25 cellular contexts compared by ENCODE assay signal in the genomic region with DNA sequence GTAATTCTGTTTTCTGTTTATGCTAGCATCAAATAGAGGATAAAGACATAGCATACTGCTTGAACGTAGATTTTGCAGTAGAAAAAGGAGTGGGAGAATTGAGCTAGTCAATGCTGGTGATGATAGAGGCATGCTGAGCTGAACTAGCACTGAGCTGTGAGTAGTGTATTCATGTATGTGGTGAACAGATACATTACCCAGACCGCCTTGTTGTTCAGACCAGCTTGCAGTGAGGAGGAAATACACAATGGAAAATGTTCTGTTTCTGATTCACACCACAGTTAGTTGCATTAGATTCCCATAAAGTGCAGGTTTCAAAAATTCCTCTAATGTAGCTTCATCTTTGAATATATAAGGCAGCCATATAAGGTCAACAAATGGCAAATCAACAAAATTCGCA.
DNase-seq lines count a peak whose midpoint lies in the region; ATAC-seq and TF ChIP-seq lines count a peak whose summit lies in the region.
"Had no signal": no experiment of that assay in that cellular context is flagged by ENCODE, and none has a peak within 500 bp of the region (broad histone marks: within the 10 kb centered on the region; RNA-seq: fewer than 3 reads in every experiment).

No MANE protein-coding gene starts in this region.

- H3K18ac ChIP-seq in IMR-90 (ENCODE audit: low read depth, low read length) = peak overlapping the region; percentile 0; the same call in 1 of the 2 replicates

- no peak overlapping the region for H3K27ac Mint-ChIP-seq in activated T-helper 2 cell treated with anti-CD3 and anti-CD28 coated beads, Interferon-gamma antibody, Interleukin-2, Interleukin-4, amounts not matched to agents 10 μg/mL and 5 μg/mL and 100 μg/mL, durations not matched to agents 14 hours and 24 hours and 36 hours
- H3K27ac Mint-ChIP-seq: activated naive CD4-positive, alpha-beta T cell treated with anti-CD3 and anti-CD28 coated beads, Interleukin-2, amount 10 ng/mL, durations not matched to agents 7 days and 5 days; B cell had no signal

- H4K91ac ChIP-seq in IMR-90 (ENCODE audit: insufficient read depth, low read depth, low read length) = no peak overlapping the region

- no peak overlapping the region for H3K4me3 Mint-ChIP-seq in activated T-helper 2 cell treated with anti-CD3 and anti-CD28 coated beads, Interferon-gamma antibody, Interleukin-2, Interleukin-4, amounts not matched to agents 10 μg/mL and 5 μg/mL and 100 μg/mL, durations not matched to agents 14 hours and 24 hours and 36 hours (ENCODE audit: low read depth)
- H3K4me3 Mint-ChIP-seq: activated naive CD4-positive, alpha-beta T cell treated with anti-CD3 and anti-CD28 coated beads, Interleukin-2, amount 10 ng/mL, durations not matched to agents 7 days and 5 days; B cell had no signal

- peak overlapping the region; percentile 24; the same call in 1 of the 2 replicates for H3K14ac ChIP-seq in IMR-90 (replicated peaks; ENCODE audit: low read depth, low read length)

- H2AFZ ChIP-seq in IMR-90 (replicated peaks; ENCODE audit: low read length, poor library complexity) = no peak overlapping the region

- TF ChIP-seq CTCF in AG10803 (conservative IDR thresholded peaks at IDR 0.05; ENCODE audit: low read length) (no peak), IMR-90 (conservative IDR thresholded peaks at IDR 0.05; ENCODE audit: low read depth, low read length) (no peak)

- H3K4me2 ChIP-seq in IMR-90 (ENCODE audit: low read depth, low read length) = peak overlapping the region; percentile 30; the same call in 1 of the 2 replicates

- peak overlapping the region; percentile 4; the same call in 1 of the 3 replicates for H2BK15ac ChIP-seq in IMR-90 (ENCODE audit: low read depth, low read length)

- DNase-seq in AG10803 (ENCODE audit: low read depth) (peak; percentile 30), IMR-90 (peak; percentile 53), dedifferentiated amniotic fluid mesenchymal stem cell (ENCODE audit: extremely low spot score) (peak; percentile 33), iris pigment epithelial cell (ENCODE audit: low read depth) (peak; percentile 65), epidermal melanocyte (ENCODE audit: insufficient read length, low spot score) (no peak)
- DNase-seq in activated T-cell treated with anti-CD3 and anti-CD28 coated beads, Interleukin-2, amount 50 U/mL, for 1 hour = no peak
- no peak for DNase-seq in activated T-helper 2 cell treated with anti-CD3 and anti-CD28 coated beads, Interferon-gamma antibody, Interleukin-2, Interleukin-4, amounts not matched to agents 10 μg/mL and 5 μg/mL and 100 μg/mL, durations not matched to agents 14 hours and 24 hours and 36 hours (ENCODE audit: low spot score)
- no peak for DNase-seq in stimulated activated CD4-positive, alpha-beta T cell treated with anti-CD3 and anti-CD28 coated beads, Interleukin-4, amount 100 ng/mL, for 1 hour
- DNase-seq: activated CD4-positive, alpha-beta T cell treated with anti-CD3 and anti-CD28 coated beads for 4 hours; activated naive CD4-positive, alpha-beta T cell treated with anti-CD3 and anti-CD28 coated beads, Interleukin-2, amount 10 ng/mL, durations not matched to agents 7 days and 5 days; activated T-cell treated with anti-CD3 and anti-CD28 coated beads, Interleukin-2, amount 50 U/mL, for 48 hours; anterior cingulate cortex; DMS53; effector memory CD4-positive, alpha-beta T cell; glutamatergic neuron; Karpas-422; MV-4-11; NCI-H2171; NCI-H510A treated with DMSO at 0.1 percent for 48 hours; NK-92 treated with Interleukin-12 subunit alpha and Interleukin-12 subunit beta, amount 100 ng/mL, for 24 hours; psoas muscle; SJCRH30 had no signal

- peak overlapping the region; percentile 48; the same call in 1 of the 2 replicates for H2BK20ac ChIP-seq in IMR-90 (ENCODE audit: low read depth, low read length)

- H3K9me3 Mint-ChIP-seq in activated T-helper 2 cell treated with anti-CD3 and anti-CD28 coated beads, Interferon-gamma antibody, Interleukin-2, Interleukin-4, amounts not matched to agents 10 μg/mL and 5 μg/mL and 100 μg/mL, durations not matched to agents 14 hours and 24 hours and 36 hours = no peaks in the 10 kb centered on the region
- H3K9me3 Mint-ChIP-seq: activated naive CD4-positive, alpha-beta T cell treated with anti-CD3 and anti-CD28 coated beads, Interleukin-2, amount 10 ng/mL, durations not matched to agents 7 days and 5 days had no signal

- BruUV-seq in IMR-90 (replicated peaks; lab: Mats Ljungman, UMichigan) = no TSS peak

- no peaks in the 10 kb centered on the region for H4K20me1 ChIP-seq in IMR-90 (ENCODE audit: insufficient read depth, low read length)

- in situ Hi-C loops in IMR-90 (cut with MboI; ENCODE audit: low sequenced_read_pairs) = no loop called here

- H2BK5ac ChIP-seq in IMR-90 (ENCODE audit: low read depth, low read length, poor library complexity, severe bottlenecking) = peak overlapping the region; percentile 53

- no peaks in the 10 kb centered on the region for H3K4me1 Mint-ChIP-seq in activated T-helper 2 cell treated with anti-CD3 and anti-CD28 coated beads, Interferon-gamma antibody, Interleukin-2, Interleukin-4, amounts not matched to agents 10 μg/mL and 5 μg/mL and 100 μg/mL, durations not matched to agents 14 hours and 24 hours and 36 hours (ENCODE audit: low read depth)
- H3K4me1 Mint-ChIP-seq: activated naive CD4-positive, alpha-beta T cell treated with anti-CD3 and anti-CD28 coated beads, Interleukin-2, amount 10 ng/mL, durations not matched to agents 7 days and 5 days; B cell had no signal

- no peak overlapping the region for H2AK9ac ChIP-seq in IMR-90 (replicated peaks; ENCODE audit: low read depth, low read length, poor library complexity)

- H3K23ac ChIP-seq in IMR-90 (ENCODE audit: low read depth, low read length) = no peak overlapping the region

- H2AK5ac ChIP-seq in IMR-90 (ENCODE audit: low read depth, low read length) = no peak overlapping the region

- H4K8ac ChIP-seq in IMR-90 (ENCODE audit: low read depth in 2 of 2, low read length in 2 of 2) = peak overlapping the region in 1 of 2 experiments; percentile 27; a peak in 2 of 4 replicates

- H3K27me3 ChIP-seq in IMR-90 (ENCODE audit: control insufficient read depth, insufficient read depth, low read length) = no peaks in the 10 kb centered on the region
- H3K27me3 ChIP-seq: esophagus muscularis mucosa, neutrophil, SJCRH30 had no signal

- H3K9ac ChIP-seq in IMR-90 (ENCODE audit: low read depth, low read length) = no peak overlapping the region

- H3K9me3 ChIP-seq in IMR-90 (ENCODE audit: control insufficient read depth, insufficient read depth, low read length) = no peaks in the 10 kb centered on the region
- H3K9me3 ChIP-seq: esophagus muscularis mucosa, neutrophil, psoas muscle had no signal

- H3K79me1 ChIP-seq in IMR-90 (ENCODE audit: low read depth in 1 of 2, low read length in 2 of 2) = 0 out of 4 replicates have a peak, but pooled peaks cover 0 to 4% of the 10 kb centered on the region in 2 experiments

- dilution Hi-C loops in IMR-90 (cut with HindIII; ENCODE audit: low sequenced_read_pairs, unreplicated experiment) = no loop called here

- H3K36me3 ChIP-seq in IMR-90 (ENCODE audit: control insufficient read depth, insufficient read depth, low read length) = no peaks in the 10 kb centered on the region
- H3K36me3 ChIP-seq: esophagus muscularis mucosa, neutrophil, SJCRH30 had no signal

- CTCF ChIA-PET in IMR-90 (lab: Yijun Ruan, JAX) = interaction anchor here (0.7 kb wide), 1 partner anchor 24 kb away, joined by 3 read pairs; no protein-coding TSS in a partner anchor

- H3K4me1 ChIP-seq in IMR-90 (ENCODE audit: control insufficient read depth, insufficient read depth, low read length) = peaks cover 9% of the 10 kb centered on the region
- H3K4me1 ChIP-seq: psoas muscle had no signal

- H3K4ac ChIP-seq in IMR-90 (ENCODE audit: low read depth, low read length) = peak overlapping the region; percentile 34

- POLR2A ChIA-PET in IMR-90 (lab: Charles Lee; ENCODE audit: unreplicated experiment) = no interaction called here

- 60% methylated on average over 1 of the region's 3 CpGs; no CpG with 5 or more reads in 1 of the 2 experiments for WGBS in IMR-90 (ENCODE audit: extremely low coverage in 2 of 2, insufficient read length in 1 of 2), 2 experiments

- intact Hi-C loops in IMR-90 (cut with micrococcal nuclease) = no loop called here
- intact Hi-C loops in activated T-helper 2 cell treated with anti-CD3 and anti-CD28 coated beads, Interferon-gamma antibody, Interleukin-2, Interleukin-4, amounts not matched to agents 10 μg/mL and 5 μg/mL and 100 μg/mL, durations not matched to agents 14 hours and 24 hours and 36 hours (cut with micrococcal nuclease) = no loop called here

- H2BK120ac ChIP-seq in IMR-90 (ENCODE audit: low read depth, low read length) = peak overlapping the region; percentile 23; the same call in 1 of the 2 replicates

- H3K4me3 ChIP-seq in AG10803 (ENCODE audit: low read length) = no peak overlapping the region
- no peak overlapping the region for H3K4me3 ChIP-seq in IMR-90 (ENCODE audit: insufficient read depth, low read depth, low read length)
- H3K4me3 ChIP-seq: esophagus muscularis mucosa, psoas muscle, SJCRH30 had no signal

- no peaks in the 10 kb centered on the region; the same call in 1 of the 2 replicates for H3K9me1 ChIP-seq in IMR-90 (ENCODE audit: insufficient read depth, low read length)

- H3K27ac ChIP-seq in IMR-90 (ENCODE audit: insufficient read depth, low read length) = 0 out of 2 replicates have a peak overlapping the region, but pooled peaks have one; percentile 7
- H3K27ac ChIP-seq: esophagus muscularis mucosa, neutrophil, psoas muscle, SJCRH30 had no signal

- TF ChIP-seq RAD21 in IMR-90 (IDR thresholded peaks at IDR 0.05; ENCODE audit: low read length) = no peak

- no peak overlapping the region for H3K56ac ChIP-seq in IMR-90 (ENCODE audit: extremely low read depth, insufficient read depth, low read length)

- H4K5ac ChIP-seq in IMR-90 (ENCODE audit: low read depth, low read length) = no peak overlapping the region

- peaks cover 2% of the 10 kb centered on the region for H3K27me3 Mint-ChIP-seq in activated T-helper 2 cell treated with anti-CD3 and anti-CD28 coated beads, Interferon-gamma antibody, Interleukin-2, Interleukin-4, amounts not matched to agents 10 μg/mL and 5 μg/mL and 100 μg/mL, durations not matched to agents 14 hours and 24 hours and 36 hours (ENCODE audit: low read depth)
- H3K27me3 Mint-ChIP-seq: B cell had no signal

- no peaks in the 10 kb centered on the region for H3K36me3 Mint-ChIP-seq in activated T-helper 2 cell treated with anti-CD3 and anti-CD28 coated beads, Interferon-gamma antibody, Interleukin-2, Interleukin-4, amounts not matched to agents 10 μg/mL and 5 μg/mL and 100 μg/mL, durations not matched to agents 14 hours and 24 hours and 36 hours (ENCODE audit: low read depth)
- H3K36me3 Mint-ChIP-seq: activated naive CD4-positive, alpha-beta T cell treated with anti-CD3 and anti-CD28 coated beads, Interleukin-2, amount 10 ng/mL, durations not matched to agents 7 days and 5 days had no signal

- ATAC-seq in IMR-90 (ENCODE audit: low read depth) = peak; percentile 63
- ATAC-seq: psoas muscle had no signal

- TF ChIP-seq POLR2A in IMR-90 (IDR thresholded peaks at IDR 0.05; ENCODE audit: low read depth, low read length) = no peak

Comparison
In these comparisons a context has a peak if more than half of its experiments do, and no peak if none do; other contexts are left out.
1. DNase-seq: peak in AG10803 (single experiment), IMR-90 (single experiment), dedifferentiated amniotic fluid mesenchymal stem cell (single experiment) and iris pigment epithelial cell (single experiment); none in epidermal melanocyte (single experiment), activated T-cell treated with anti-CD3 and anti-CD28 coated beads, Interleukin-2, amount 50 U/mL, for 1 hour (single experiment), activated T-helper 2 cell treated with anti-CD3 and anti-CD28 coated beads, Interferon-gamma antibody, Interleukin-2, Interleukin-4, amounts not matched to agents 10 μg/mL and 5 μg/mL and 100 μg/mL, durations not matched to agents 14 hours and 24 hours and 36 hours (single experiment) and stimulated activated CD4-positive, alpha-beta T cell treated with anti-CD3 and anti-CD28 coated beads, Interleukin-4, amount 100 ng/mL, for 1 hour (single experiment).